Comparison of ENCODE assay signal across 17 cellular contexts in the genomic region with DNA sequence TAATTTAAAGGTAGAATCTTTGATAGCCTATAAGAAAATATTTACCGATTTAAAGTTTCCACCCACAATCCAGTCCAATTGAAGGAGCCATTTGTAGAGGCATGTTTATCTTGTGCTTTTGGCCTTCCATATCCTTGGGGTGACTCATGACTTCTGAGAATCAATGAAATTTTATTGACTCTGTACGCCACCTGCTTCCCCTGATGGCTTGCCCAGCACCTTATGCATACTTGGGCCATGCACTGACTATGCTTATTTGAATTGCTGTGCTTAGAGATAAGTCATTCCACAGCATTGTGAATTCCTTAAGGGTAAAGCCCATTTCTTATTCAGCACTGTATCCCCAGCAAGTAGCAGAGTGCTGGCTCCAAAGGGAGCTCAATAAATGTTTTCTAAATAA.
DNase-seq lines count a peak whose midpoint lies in the region; ATAC-seq and TF ChIP-seq lines count a peak whose summit lies in the region.
"Had no signal": no experiment of that assay in that cellular context is flagged by ENCODE, and none has a peak within 500 bp of the region (broad histone marks: within the 10 kb centered on the region; RNA-seq: fewer than 3 reads in every experiment).

No MANE protein-coding gene starts in this region.

- no peaks in the 10 kb centered on the region for H3K4me1 ChIP-seq in CD8-positive, alpha-beta T cell (ENCODE audit: insufficient read depth, low read length)

- no peak overlapping the region for H3K27ac ChIP-seq in CD8-positive, alpha-beta T cell (ENCODE audit: low read depth, low read length)
- H3K27ac ChIP-seq: HL-60 had no signal

- H3K36me3 ChIP-seq in CD8-positive, alpha-beta T cell (ENCODE audit: insufficient read depth, low read length): no peaks in the 10 kb centered on the region
- H3K36me3 ChIP-seq: BLaER1 treated with 17β-estradiol and CSF1 and Interleukin-3, amounts not matched to agents 10 nM and 100 nM had no signal

- H3K27me3 Mint-ChIP-seq in glutamatergic neuron (ENCODE audit: unreplicated experiment): no peaks in the 10 kb centered on the region
- no peaks in the 10 kb centered on the region for H3K27me3 Mint-ChIP-seq in CD8-positive, alpha-beta T cell (ENCODE audit: low read depth)
- H3K27me3 Mint-ChIP-seq: CD4-positive, CD25-positive, alpha-beta regulatory T cell had no signal

- H3K4me1 Mint-ChIP-seq in glutamatergic neuron (ENCODE audit: low read depth, unreplicated experiment): peaks cover 8% of the 10 kb centered on the region
- no peaks in the 10 kb centered on the region for H3K4me1 Mint-ChIP-seq in CD8-positive, alpha-beta T cell (ENCODE audit: low read depth)
- H3K4me1 Mint-ChIP-seq: CD4-positive, CD25-positive, alpha-beta regulatory T cell had no signal

- H3K4me3 ChIP-seq in CD8-positive, alpha-beta T cell (ENCODE audit: low read depth, low read length): no peak overlapping the region
- H3K4me3 ChIP-seq: BLaER1 treated with 17β-estradiol and CSF1 and Interleukin-3, amounts not matched to agents 10 nM and 100 nM; K562 had no signal

- POLR2A ChIA-PET in CD8-positive, alpha-beta T cell (lab: Charles Lee): no interaction called here

- ATAC-seq in left colon: no peak
- ATAC-seq in CD8-positive, alpha-beta T cell: no peak
- ATAC-seq: K562 had no signal

- no peak for TF ChIP-seq CTCF in glutamatergic neuron (IDR thresholded peaks at IDR 0.05; ENCODE audit: partially characterized antibody, unreplicated experiment)
- no peak for TF ChIP-seq CTCF in CD8-positive, alpha-beta T cell (IDR thresholded peaks at IDR 0.05)

- intact Hi-C loops in left colon (cut with DNase I, micrococcal nuclease): no loop called here
- intact Hi-C loops in CD8-positive, alpha-beta T cell (cut with DNase I, micrococcal nuclease): no loop called here

- CTCF ChIA-PET in CD8-positive, alpha-beta T cell (lab: Charles Lee): no interaction called here

- H3K4me3 Mint-ChIP-seq in glutamatergic neuron (ENCODE audit: unreplicated experiment): no peak overlapping the region
- H3K4me3 Mint-ChIP-seq in CD8-positive, alpha-beta T cell: no peak overlapping the region
- H3K4me3 Mint-ChIP-seq: CD4-positive, CD25-positive, alpha-beta regulatory T cell; HFFc6 had no signal

- no peaks in the 10 kb centered on the region for H3K9me3 ChIP-seq in CD8-positive, alpha-beta T cell (ENCODE audit: low read length)
- H3K9me3 ChIP-seq: BLaER1 treated with 17β-estradiol and CSF1 and Interleukin-3, amounts not matched to agents 10 nM and 100 nM had no signal

- peak; percentile 34 for DNase-seq in NCI-H2171 treated with DMSO at 0.1 percent for 48 hours (lab: John Stamatoyannopoulos, UW)
- DNase-seq in NCI-H2171 (lab: John Stamatoyannopoulos, UW): no peak
- DNase-seq in HT-29 (ENCODE audit: low spot score): peak; percentile 19
- DNase-seq in glutamatergic neuron: peak; percentile 20
- no peak for DNase-seq in amniotic stem cell (lab: John Stamatoyannopoulos, UW)
- no peak for DNase-seq in left colon
- DNase-seq in CD8-positive, alpha-beta T cell: no peak
- DNase-seq: 8988T; ACHN; CD4-positive, CD25-positive, alpha-beta regulatory T cell; COR-L47; DMS153; HCEC 1CT; HFFc6 had no signal

- H3K27me3 ChIP-seq in CD8-positive, alpha-beta T cell (ENCODE audit: insufficient read depth, low read length): no peaks in the 10 kb centered on the region
- H3K27me3 ChIP-seq: BLaER1 treated with 17β-estradiol and CSF1 and Interleukin-3, amounts not matched to agents 10 nM and 100 nM had no signal

- no peaks in the 10 kb centered on the region for H3K9me3 Mint-ChIP-seq in glutamatergic neuron (ENCODE audit: unreplicated experiment)
- peaks cover 17% of the 10 kb centered on the region for H3K9me3 Mint-ChIP-seq in CD8-positive, alpha-beta T cell

- peak overlapping the region; percentile 24 for H3K27ac Mint-ChIP-seq in glutamatergic neuron (ENCODE audit: unreplicated experiment)
- no peak overlapping the region for H3K27ac Mint-ChIP-seq in CD8-positive, alpha-beta T cell
- H3K27ac Mint-ChIP-seq: CD4-positive, CD25-positive, alpha-beta regulatory T cell; HFFc6 had no signal

- H3K36me3 Mint-ChIP-seq in glutamatergic neuron (ENCODE audit: unreplicated experiment): no peaks in the 10 kb centered on the region
- no peaks in the 10 kb centered on the region for H3K36me3 Mint-ChIP-seq in CD8-positive, alpha-beta T cell
- H3K36me3 Mint-ChIP-seq: CD4-positive, CD25-positive, alpha-beta regulatory T cell had no signal

Comparison
In these comparisons a context has a peak if more than half of its experiments do, and no peak if none do; other contexts are left out.
1. DNase-seq: peak in NCI-H2171 treated with DMSO at 0.1 percent for 48 hours (single experiment), HT-29 (single experiment) and glutamatergic neuron (single experiment); none in NCI-H2171 (single experiment), amniotic stem cell (single experiment), left colon (0 of 2) and CD8-positive, alpha-beta T cell (0 of 7).